9 cellular contexts compared by ENCODE assay signal in genomic region chr12:100164153-100164704, GRCh38. TPM values are rescaled to one million over a fixed set of nuclear protein-coding genes. Genes with fewer than 3 reads are reported as not detected.
DNase-seq lines count a peak whose midpoint lies in the region; ATAC-seq and TF ChIP-seq lines count a peak whose summit lies in the region.
"Had no signal": no experiment of that assay in that cellular context is flagged by ENCODE, and none has a peak within 500 bp of the region (broad histone marks: within the 10 kb centered on the region; RNA-seq: fewer than 3 reads in every experiment).

No MANE protein-coding gene starts in this region.

- no peaks in the 10 kb centered on the region for H3K9me3 ChIP-seq in neural progenitor cell (ENCODE audit: low read depth)

- H3K36me3 ChIP-seq in neural progenitor cell: no peaks in the 10 kb centered on the region

- no peak for DNase-seq in neural progenitor cell (ENCODE audit: low spot score)
- DNase-seq in effector CD8-positive, alpha-beta T cell (lab: John Stamatoyannopoulos, UW): no peak
- no peak for DNase-seq in stimulated activated CD4-positive, alpha-beta T cell treated with anti-CD3 and anti-CD28 coated beads, Interleukin-2, amount 100 ng/mL, for 24 hours
- DNase-seq: NK-92 treated with Interleukin-12 subunit alpha and Interleukin-12 subunit beta, amount 100 ng/mL, for 24 hours had no signal

- H3K27me3 ChIP-seq in neural progenitor cell: no peaks in the 10 kb centered on the region

- no peak overlapping the region for H3K27ac ChIP-seq in neural progenitor cell

- no peak overlapping the region for H3K4me3 ChIP-seq in neural progenitor cell

- TF ChIP-seq CTCF in brain (conservative IDR thresholded peaks at IDR 0.05) (no peak), neural progenitor cell (IDR thresholded peaks at IDR 0.05) (no peak)

- no peaks in the 10 kb centered on the region for H3K79me2 ChIP-seq in neural progenitor cell (ENCODE audit: low read depth)

- H3K9me3 Mint-ChIP-seq in brain (peaks cover 0 to 4% (median 0%) of the 10 kb centered on the region in 5 experiments), neural progenitor cell (no peaks in the 10 kb centered on the region)

- H2AFZ ChIP-seq in neural progenitor cell (replicated peaks): no peak overlapping the region

- peaks cover 8% of the 10 kb centered on the region for H3K4me1 ChIP-seq in neural progenitor cell

- H3K4me1 Mint-ChIP-seq in brain: peaks cover 23% of the 10 kb centered on the region
- H3K4me1 Mint-ChIP-seq in neural progenitor cell: peaks cover 19% of the 10 kb centered on the region

- H3K4me3 Mint-ChIP-seq in brain: peak overlapping the region; percentile 70 to 87 (median 83)
- peak overlapping the region; percentile 85 for H3K4me3 Mint-ChIP-seq in neural progenitor cell

- ATAC-seq in GM18870 (IDR thresholded peaks at IDR 0.05; ENCODE audit: unreplicated experiment): peak; percentile 16
- ATAC-seq in HG02973 (IDR thresholded peaks at IDR 0.05; ENCODE audit: unreplicated experiment): peak; percentile 8
- ATAC-seq in HG03457 (IDR thresholded peaks at IDR 0.05; ENCODE audit: unreplicated experiment): no peak
- no peak for ATAC-seq in HG02840 (IDR thresholded peaks at IDR 0.05; ENCODE audit: low FRiP score, unreplicated experiment)

- H3K4me2 ChIP-seq in neural progenitor cell: peak overlapping the region; percentile 65

- no peaks in the 10 kb centered on the region for H4K20me1 ChIP-seq in neural progenitor cell (ENCODE audit: low read depth)

- H3K27me3 Mint-ChIP-seq in brain (peaks cover 17% of the 10 kb centered on the region), neural progenitor cell (ENCODE audit: insufficient read depth, low read depth) (peaks cover 8% of the 10 kb centered on the region)

- H3K27ac Mint-ChIP-seq in brain (peak overlapping the region; percentile 84 to 93 (median 87)), neural progenitor cell (no peak overlapping the region)

- H3F3A ChIP-seq in neural progenitor cell (ENCODE audit: low read depth): no peaks in the 10 kb centered on the region

- no peak overlapping the region for H3K9ac ChIP-seq in neural progenitor cell

- no peaks in the 10 kb centered on the region for H3K36me3 Mint-ChIP-seq in brain
- peaks cover 4% of the 10 kb centered on the region for H3K36me3 Mint-ChIP-seq in neural progenitor cell

RNA-seq across cellular contexts. Expression of gene BLTP3B, which starts 21.6 kb away (rescaled TPM):
- polyA plus RNA-seq in brain (ENCODE audit: insufficient read depth, low read depth, low replicate concordance): 4.7 TPM
- total RNA-seq in neural progenitor cell (ENCODE audit: low replicate concordance): 12.6 and 16.7 TPM in 2 replicates

RNA-seq across cellular contexts. Expression of gene ACTR6, which starts 36.4 kb away (rescaled TPM):
- polyA plus RNA-seq in brain (ENCODE audit: insufficient read depth, low read depth, low replicate concordance): 12.7 TPM
- total RNA-seq in neural progenitor cell (ENCODE audit: low replicate concordance): 61.9 and 87.8 TPM in 2 replicates

Comparison
In these comparisons a context has a peak if more than half of its experiments do, and no peak if none do; other contexts are left out.
1. ATAC-seq: peak in GM18870 (single experiment) and HG02973 (single experiment); none in HG03457 (single experiment) and HG02840 (single experiment).